In the genomic region with DNA sequence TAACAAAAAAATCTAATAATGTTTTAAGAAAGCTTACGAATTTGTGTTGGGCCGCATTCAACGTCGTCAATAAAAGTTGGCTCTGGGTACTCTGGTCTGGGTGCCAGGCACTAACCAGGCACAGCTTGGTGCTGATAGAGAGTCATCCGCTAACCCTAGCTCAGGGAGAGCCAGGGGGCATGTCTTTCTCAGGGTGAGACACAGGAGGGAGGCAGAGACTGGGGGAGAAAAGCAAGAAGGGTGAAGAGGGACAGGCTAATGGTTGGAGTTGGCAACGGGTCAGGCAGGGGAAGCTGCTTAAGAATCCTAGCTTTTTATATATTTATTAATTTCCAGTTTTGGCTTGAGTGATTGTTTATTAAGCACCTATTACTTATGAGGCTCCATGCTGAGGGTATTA, we compare ENCODE assay signal across 1 cellular context.
TF ChIP-seq lines count a peak whose summit lies in the region.

No MANE protein-coding gene starts in this region.

TF ChIP-seq in K562, 482 proteins besides CTCF, POLR2A, EP300 and RAD21 (continued from another document):
- TF ChIP-seq, protein P1, sequence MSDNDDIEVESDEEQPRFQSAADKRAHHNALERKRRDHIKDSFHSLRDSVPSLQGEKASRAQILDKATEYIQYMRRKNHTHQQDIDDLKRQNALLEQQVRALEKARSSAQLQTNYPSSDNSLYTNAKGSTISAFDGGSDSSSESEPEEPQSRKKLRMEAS (CRISPR knock-in tag; IDR thresholded peaks at IDR 0.05), result no peak
- TF ChIP-seq, protein P2, sequence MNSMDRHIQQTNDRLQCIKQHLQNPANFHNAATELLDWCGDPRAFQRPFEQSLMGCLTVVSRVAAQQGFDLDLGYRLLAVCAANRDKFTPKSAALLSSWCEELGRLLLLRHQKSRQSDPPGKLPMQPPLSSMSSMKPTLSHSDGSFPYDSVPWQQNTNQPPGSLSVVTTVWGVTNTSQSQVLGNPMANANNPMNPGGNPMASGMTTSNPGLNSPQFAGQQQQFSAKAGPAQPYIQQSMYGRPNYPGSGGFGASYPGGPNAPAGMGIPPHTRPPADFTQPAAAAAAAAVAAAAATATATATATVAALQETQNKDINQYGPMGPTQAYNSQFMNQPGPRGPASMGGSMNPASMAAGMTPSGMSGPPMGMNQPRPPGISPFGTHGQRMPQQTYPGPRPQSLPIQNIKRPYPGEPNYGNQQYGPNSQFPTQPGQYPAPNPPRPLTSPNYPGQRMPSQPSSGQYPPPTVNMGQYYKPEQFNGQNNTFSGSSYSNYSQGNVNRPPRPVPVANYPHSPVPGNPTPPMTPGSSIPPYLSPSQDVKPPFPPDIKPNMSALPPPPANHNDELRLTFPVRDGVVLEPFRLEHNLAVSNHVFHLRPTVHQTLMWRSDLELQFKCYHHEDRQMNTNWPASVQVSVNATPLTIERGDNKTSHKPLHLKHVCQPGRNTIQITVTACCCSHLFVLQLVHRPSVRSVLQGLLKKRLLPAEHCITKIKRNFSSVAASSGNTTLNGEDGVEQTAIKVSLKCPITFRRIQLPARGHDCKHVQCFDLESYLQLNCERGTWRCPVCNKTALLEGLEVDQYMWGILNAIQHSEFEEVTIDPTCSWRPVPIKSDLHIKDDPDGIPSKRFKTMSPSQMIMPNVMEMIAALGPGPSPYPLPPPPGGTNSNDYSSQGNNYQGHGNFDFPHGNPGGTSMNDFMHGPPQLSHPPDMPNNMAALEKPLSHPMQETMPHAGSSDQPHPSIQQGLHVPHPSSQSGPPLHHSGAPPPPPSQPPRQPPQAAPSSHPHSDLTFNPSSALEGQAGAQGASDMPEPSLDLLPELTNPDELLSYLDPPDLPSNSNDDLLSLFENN (IDR thresholded peaks at IDR 0.05; ENCODE audit: low read depth in 2 of 2, low read length in 2 of 2), result no peak
- TF ChIP-seq RBM34 (IDR thresholded peaks at IDR 0.05; ENCODE audit: borderline replicate concordance, insufficient read depth, low read length) (no peak), GABPB1 (CRISPR knock-in tag; IDR thresholded peaks at IDR 0.05) (no peak), U2AF1 (optimal IDR thresholded peaks at IDR 0.05; ENCODE audit: low read depth, low read length) (no peak), CEBPB (tag; IDR thresholded peaks at IDR 0.05) (no peak), KDM5B (IDR thresholded peaks at IDR 0.05; ENCODE audit: insufficient replicate concordance, low read depth, low read length) (no peak), HSF4 (CRISPR knock-in tag; IDR thresholded peaks at IDR 0.05; ENCODE audit: borderline replicate concordance) (no peak)
TF ChIP-seq in K562: peak in this region for 0.
